In genomic region chr9:12774861-12775367, GRCh38 we compare ENCODE assay signal across 8 cellular contexts.
DNase-seq lines count a peak whose midpoint lies in the region; ATAC-seq and TF ChIP-seq lines count a peak whose summit lies in the region.

Gene LURAP1L, plus strand, starts transcription at chr9:12775020. Its CDS starts 696 bp downstream, at chr9:12775716.

- peak within 1 kb of the TSS; percentile 83 for H3K4me3 ChIP-seq in fibroblast of mammary gland (ENCODE audit: control insufficient read depth, low read depth, low read length)
- H3K4me3 ChIP-seq in muscle layer of duodenum (ENCODE audit: low read depth in 1 of 2, low read length in 2 of 2): peak within 1 kb of the TSS; percentile 93 to 99

- no peaks in the 10 kb centered on the region for H3K27me3 ChIP-seq in muscle layer of duodenum (ENCODE audit: low read depth, low read length)

- TF ChIP-seq CTCF in fibroblast of mammary gland (conservative IDR thresholded peaks at IDR 0.05; ENCODE audit: control insufficient read depth, insufficient read depth, low read depth, low read length): no peak

- no peaks in the 10 kb centered on the region for H3K9me3 ChIP-seq in muscle layer of duodenum (ENCODE audit: control insufficient read depth in 1 of 2, low read length in 2 of 2)

- H3K27ac ChIP-seq in muscle layer of duodenum (ENCODE audit: low read length): peak within 1 kb of the TSS; percentile 93

- DNase-seq in C1 segment of cervical spinal cord (lab: John Stamatoyannopoulos, UW): peak in 11 of 14 donors; percentile 13 to 93 (median 35)
- DNase-seq in HuH-7 (ENCODE audit: low spot score): peak; percentile 53
- peak; percentile 34 for DNase-seq in SKM-1 (lab: John Stamatoyannopoulos, UW; ENCODE audit: unreplicated experiment)
- peak; percentile 86 for DNase-seq in fibroblast of mammary gland (ENCODE audit: low read depth)
- no peak for DNase-seq in MV-4-11 (lab: John Stamatoyannopoulos, UW)
- DNase-seq in central memory CD4-positive, alpha-beta T cell: no peak

- H3K4me1 ChIP-seq in muscle layer of duodenum (ENCODE audit: control insufficient read depth in 1 of 2, insufficient read depth in 2 of 2, low read length in 2 of 2): peaks cover 0 to 4% of the 10 kb centered on the region in 2 donors

- peaks cover 0 to 6% of the 10 kb centered on the region in 2 donors for H3K36me3 ChIP-seq in muscle layer of duodenum (ENCODE audit: control insufficient read depth in 1 of 2, insufficient read depth in 2 of 2, low read length in 2 of 2)

- ATAC-seq in HG02588 (IDR thresholded peaks at IDR 0.05; ENCODE audit: unreplicated experiment): no peak

Comparison
In these comparisons a context has a peak if more than half of its experiments do, and no peak if none do; other contexts are left out.
1. DNase-seq: peak in C1 segment of cervical spinal cord (11 of 14), HuH-7 (single experiment), SKM-1 (single experiment) and fibroblast of mammary gland (single experiment); none in MV-4-11 (single experiment) and central memory CD4-positive, alpha-beta T cell (single experiment).